In genomic region chr22:49587421-49587820, GRCh38 we compare ENCODE assay signal across 29 cellular contexts.
"Had no signal": no experiment of that assay in that cellular context is flagged by ENCODE, and none has a peak within 500 bp of the region (broad histone marks: within the 10 kb centered on the region; RNA-seq: fewer than 3 reads in every experiment).

No MANE protein-coding gene starts in this region.

- H3K9me3 Mint-ChIP-seq: activated naive CD4-positive, alpha-beta T cell treated with anti-CD3 and anti-CD28 coated beads, Interleukin-2, amount 10 ng/mL, durations not matched to agents 7 days and 5 days; T-helper 1 cell treated with Interleukin-12 subunit alpha and Interleukin-12 subunit beta and Interleukin-4 antibody, amounts not matched to agents 30 μg/mL and 1 μg/mL, for 36 hours had no signal

- H3K4me3 ChIP-seq: ascending aorta, body of pancreas, MG63, SJCRH30 had no signal

- H3K4me1 Mint-ChIP-seq: activated naive CD4-positive, alpha-beta T cell treated with anti-CD3 and anti-CD28 coated beads, Interleukin-2, amount 10 ng/mL, durations not matched to agents 7 days and 5 days had no signal

- H3K36me3 ChIP-seq: ascending aorta, MG63, SJCRH30 had no signal

- DNase-seq: activated CD4-positive, alpha-beta T cell treated with anti-CD3 and anti-CD28 coated beads for 48 hours; activated CD4-positive, alpha-beta T cell treated with anti-CD3 and anti-CD28 coated beads, Interleukin-2, amount 50 U/mL, for 4 hours; activated CD4-positive, CD25-positive, alpha-beta regulatory T cell treated with anti-CD3 and anti-CD28 coated beads, Interleukin-2, amount 50 U/mL, for 72 hours; activated CD8-positive, alpha-beta memory T cell treated with anti-CD3 and anti-CD28 coated beads, Interleukin-2, amount 50 U/mL, for 48 hours; activated CD8-positive, alpha-beta T cell treated with anti-CD3 and anti-CD28 coated beads, Interleukin-2, amount 10 ng/mL, durations not matched to agents 7 days and 5 days; activated gamma-delta T cell treated with Interleukin-2 at 50 U/mL for 16 hours; activated T-cell treated with anti-CD3 and anti-CD28 coated beads, Interleukin-2, amount 50 U/mL, for 1 hour; body of pancreas; central memory CD4-positive, alpha-beta T cell; MG63; MV-4-11; NCI-H1092 treated with DMSO at 0.1 percent for 48 hours; NCI-H1417 treated with DMSO at 0.1 percent for 48 hours; NCI-H1694; NCI-H2029 treated with DMSO at 0.1 percent for 48 hours; NCI-H345; NCI-H510A; NCI-H526 treated with DMSO at 0.1 percent for 48 hours; NK-92 treated with Interleukin-12 subunit alpha and Interleukin-12 subunit beta, amount 100 ng/mL, for 24 hours; OCI-M1; RPMI8226; SJCRH30; SK-N-SH; SW 1271 had no signal

- H3K9me3 ChIP-seq: ascending aorta, body of pancreas, MG63, SJCRH30, SK-N-SH had no signal

- H3K27ac ChIP-seq: ascending aorta, body of pancreas, SJCRH30 had no signal

- ATAC-seq: activated CD8-positive, alpha-beta T cell treated with anti-CD3 and anti-CD28 coated beads, Interleukin-2, amount 10 ng/mL, durations not matched to agents 7 days and 5 days; body of pancreas; Panc1 had no signal

- H3K36me3 Mint-ChIP-seq: activated naive CD4-positive, alpha-beta T cell treated with anti-CD3 and anti-CD28 coated beads, Interleukin-2, amount 10 ng/mL, durations not matched to agents 7 days and 5 days; WTC11 had no signal

- H3K27ac Mint-ChIP-seq: activated CD8-positive, alpha-beta T cell treated with anti-CD3 and anti-CD28 coated beads, Interleukin-2, amount 10 ng/mL, durations not matched to agents 7 days and 5 days; activated naive CD4-positive, alpha-beta T cell treated with anti-CD3 and anti-CD28 coated beads, Interleukin-2, amount 10 ng/mL, durations not matched to agents 7 days and 5 days; T-helper 1 cell treated with Interleukin-12 subunit alpha and Interleukin-12 subunit beta and Interleukin-4 antibody, amounts not matched to agents 30 μg/mL and 1 μg/mL, for 36 hours; WTC11 had no signal

- H3K4me3 Mint-ChIP-seq: activated CD8-positive, alpha-beta T cell treated with anti-CD3 and anti-CD28 coated beads, Interleukin-2, amount 10 ng/mL, durations not matched to agents 7 days and 5 days; activated naive CD4-positive, alpha-beta T cell treated with anti-CD3 and anti-CD28 coated beads, Interleukin-2, amount 10 ng/mL, durations not matched to agents 7 days and 5 days; T-helper 1 cell treated with Interleukin-12 subunit alpha and Interleukin-12 subunit beta and Interleukin-4 antibody, amounts not matched to agents 30 μg/mL and 1 μg/mL, for 36 hours; WTC11 had no signal

- H3K27me3 ChIP-seq: ascending aorta, body of pancreas had no signal

- H3K4me1 ChIP-seq: ascending aorta, body of pancreas, SJCRH30 had no signal

- H3K27me3 Mint-ChIP-seq: activated naive CD4-positive, alpha-beta T cell treated with anti-CD3 and anti-CD28 coated beads, Interleukin-2, amount 10 ng/mL, durations not matched to agents 7 days and 5 days had no signal
